In genomic region chr15:47975422-47975821, GRCh38 we compare ENCODE assay signal across 23 cellular contexts.
DNase-seq lines count a peak whose midpoint lies in the region; ATAC-seq lines count a peak whose summit lies in the region.
"Had no signal": no experiment of that assay in that cellular context is flagged by ENCODE, and none has a peak within 500 bp of the region (broad histone marks: within the 10 kb centered on the region; RNA-seq: fewer than 3 reads in every experiment).

No MANE protein-coding gene starts in this region.

- no peak for ATAC-seq in HG02798 (IDR thresholded peaks at IDR 0.05; ENCODE audit: poor library complexity, unreplicated experiment)
- ATAC-seq: HepG2, T-cell had no signal

- H3K9ac ChIP-seq in mesenchymal stem cell (ENCODE audit: low read length): no peak overlapping the region

- no peak overlapping the region for H4K91ac ChIP-seq in mesenchymal stem cell (ENCODE audit: low read length)

- peak overlapping the region; percentile 64 for H4K8ac ChIP-seq in mesenchymal stem cell (ENCODE audit: low read length)

- H3K18ac ChIP-seq in mesenchymal stem cell (ENCODE audit: low read depth in 1 of 2, low read length in 2 of 2): no peak overlapping the region

- H2AK5ac ChIP-seq in mesenchymal stem cell (ENCODE audit: low read length, severe bottlenecking): no peak overlapping the region

- no peaks in the 10 kb centered on the region for H3K4me1 ChIP-seq in mesenchymal stem cell (ENCODE audit: control insufficient read depth, insufficient read depth, low read depth, low read length)

- no peaks in the 10 kb centered on the region for H3K36me3 ChIP-seq in mesenchymal stem cell (ENCODE audit: control insufficient read depth in 1 of 2, insufficient read depth in 2 of 2, low read depth in 1 of 2, low read length in 2 of 2)
- H3K36me3 ChIP-seq: SJCRH30 had no signal

- no peak overlapping the region for H3K23ac ChIP-seq in mesenchymal stem cell (ENCODE audit: low read length in 2 of 2)

- no peak overlapping the region for H2AFZ ChIP-seq in mesenchymal stem cell (ENCODE audit: low read depth, low read length)

- H3K4me3 ChIP-seq in mesenchymal stem cell (ENCODE audit: insufficient read depth in 1 of 2, low read depth in 1 of 2, low read length in 2 of 2): no peak overlapping the region
- H3K4me3 ChIP-seq: SJCRH30 had no signal

- H2BK5ac ChIP-seq in mesenchymal stem cell (ENCODE audit: low read depth, low read length, poor library complexity, severe bottlenecking): no peak overlapping the region

- H2BK120ac ChIP-seq in mesenchymal stem cell (ENCODE audit: low read depth, low read length): no peak overlapping the region

- H3K79me1 ChIP-seq in mesenchymal stem cell (replicated peaks; ENCODE audit: low read length, poor library complexity, severe bottlenecking): no peaks in the 10 kb centered on the region

- no peak overlapping the region for H3K4me2 ChIP-seq in mesenchymal stem cell (ENCODE audit: low read length, poor library complexity, severe bottlenecking)

- no peak overlapping the region for H3K14ac ChIP-seq in mesenchymal stem cell (ENCODE audit: low read length in 2 of 2)

- no peaks in the 10 kb centered on the region for H3K9me3 ChIP-seq in mesenchymal stem cell (ENCODE audit: control insufficient read depth, low read length)
- H3K9me3 ChIP-seq: SJCRH30 had no signal

- peak; percentile 6 to 35 (median 15) for DNase-seq in NCI-H1417 (lab: John Stamatoyannopoulos, UW)
- DNase-seq in NCI-H1417 treated with DMSO at 0.1 percent for 48 hours (lab: John Stamatoyannopoulos, UW): no peak
- peak; percentile 5 for DNase-seq in DMS79 treated with DMSO at 0.1 percent for 48 hours (lab: John Stamatoyannopoulos, UW)
- DNase-seq in NCI-H69 (lab: John Stamatoyannopoulos, UW): peak; percentile 52
- DNase-seq in mesenchymal stem cell: no peak
- no peak for DNase-seq in cortex of kidney (lab: John Stamatoyannopoulos, UW)
- DNase-seq: Calu3; CD8-positive, alpha-beta memory T cell; DMS53; H7; HFFc6; KBM-7; MM.1S; NCI-H1048; NCI-H1930; NCI-H774; OCI-M1; SJCRH30; T-cell had no signal

- peaks cover 0 to 8% of the 10 kb centered on the region in 2 experiments for H3K27me3 ChIP-seq in mesenchymal stem cell (ENCODE audit: control insufficient read depth in 1 of 2, insufficient read depth in 1 of 2, low read length in 2 of 2)
- H3K27me3 ChIP-seq: SJCRH30 had no signal

- no peak overlapping the region for H2BK12ac ChIP-seq in mesenchymal stem cell (ENCODE audit: low read length in 2 of 2)

- H3K27ac ChIP-seq in mesenchymal stem cell (ENCODE audit: low read length, poor library complexity, severe bottlenecking): no peak overlapping the region
- H3K27ac ChIP-seq: C4-2B, HL-60, SJCRH30 had no signal

- H3K4ac ChIP-seq in mesenchymal stem cell (ENCODE audit: low read depth in 1 of 2, low read length in 2 of 2): no peak overlapping the region

- no peak overlapping the region for H2BK15ac ChIP-seq in mesenchymal stem cell (ENCODE audit: low read depth, poor library complexity, severe bottlenecking)

Comparison
In these comparisons a context has a peak if more than half of its experiments do, and no peak if none do; other contexts are left out.
1. DNase-seq: peak in NCI-H1417 (3 of 3), DMS79 treated with DMSO at 0.1 percent for 48 hours (single experiment) and NCI-H69 (single experiment); none in NCI-H1417 treated with DMSO at 0.1 percent for 48 hours (single experiment), mesenchymal stem cell (single experiment) and cortex of kidney (single experiment).